In the genomic region with DNA sequence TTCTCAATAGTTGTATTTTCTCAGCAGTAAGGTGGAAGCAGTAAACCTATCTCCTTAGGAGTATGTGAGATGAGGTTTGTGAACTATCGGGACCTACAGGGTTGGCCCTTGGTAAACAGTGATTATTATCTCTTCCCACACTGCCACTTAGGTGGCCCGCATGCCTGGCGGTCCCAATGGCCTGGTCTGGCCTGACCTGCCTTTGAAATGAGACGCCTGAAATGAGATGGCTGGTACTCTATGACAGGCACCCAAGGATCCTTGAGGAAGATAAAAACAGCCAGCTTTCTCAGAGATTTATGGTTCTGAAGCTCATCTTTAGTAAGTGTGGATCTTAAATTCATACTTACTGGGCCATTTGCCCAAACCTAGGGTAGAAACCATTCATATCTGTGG, we compare ENCODE assay signal across 13 cellular contexts. TPM values are rescaled to one million over a fixed set of nuclear protein-coding genes. Genes with fewer than 3 reads are reported as not detected.
DNase-seq lines count a peak whose midpoint lies in the region; ATAC-seq, FAIRE-seq and TF ChIP-seq lines count a peak whose summit lies in the region.
"Had no signal": no experiment of that assay in that cellular context is flagged by ENCODE, and none has a peak within 500 bp of the region (broad histone marks: within the 10 kb centered on the region; RNA-seq: fewer than 3 reads in every experiment).

No MANE protein-coding gene starts in this region.

- no peaks in the 10 kb centered on the region for H4K20me1 ChIP-seq in keratinocyte (ENCODE audit: control insufficient read depth, extremely low read depth, insufficient read depth, low read length)
- H4K20me1 ChIP-seq: BLaER1 had no signal

- no peak overlapping the region for H2AFZ ChIP-seq in keratinocyte (ENCODE audit: control insufficient read depth, low read length)

- H3K36me3 Mint-ChIP-seq in Calu3 (ENCODE audit: insufficient read depth, unreplicated experiment), result peaks cover 11% of the 10 kb centered on the region

- intact Hi-C loops in Calu3 (cut with micrococcal nuclease; ENCODE audit: unreplicated experiment) (loop anchor here (1.0 to 2.0 kb wide), 2 partner anchors 10 to 37 kb away; no protein-coding TSS in a partner anchor), gastrocnemius medialis (cut with DNase I; ENCODE audit: low total_unique reads) (no loop called here)

- H3K4me3 ChIP-seq in adipocyte (ENCODE audit: low read length) (no peak overlapping the region), keratinocyte (ENCODE audit: control insufficient read depth in 2 of 3, extremely low read depth in 1 of 3, insufficient read depth in 2 of 3, low read depth in 1 of 3, low read length in 3 of 3) (peak overlapping the region in 2 of 3 experiments; percentile 7 to 29), gastrocnemius medialis (no peak overlapping the region)
- H3K4me3 ChIP-seq: BLaER1, ovary had no signal

- no peak for ATAC-seq in gastrocnemius medialis
- ATAC-seq: activated naive CD8-positive, alpha-beta T cell treated with anti-CD3 and anti-CD28 coated beads, Interleukin-2, amount 50 U/mL, for 24 hours; T-helper 17 cell had no signal

- H3K9ac ChIP-seq in adipocyte (ENCODE audit: low read length) (peak overlapping the region; percentile 20), keratinocyte (ENCODE audit: control insufficient read depth, extremely low read depth, insufficient read depth, low read length) (peak overlapping the region; percentile 69)
- H3K9ac ChIP-seq: BLaER1 had no signal

- H3K36me3 ChIP-seq in adipocyte (ENCODE audit: control insufficient read depth, insufficient read depth, low read length, severe bottlenecking) (no peaks in the 10 kb centered on the region), keratinocyte (ENCODE audit: control insufficient read depth in 2 of 2, extremely low read depth in 1 of 2, insufficient read depth in 2 of 2, low read length in 2 of 2) (peaks cover 1 to 4% of the 10 kb centered on the region in 2 experiments), gastrocnemius medialis (no peaks in the 10 kb centered on the region)
- H3K36me3 ChIP-seq: BLaER1, ovary had no signal

- H3K4me1 ChIP-seq in adipocyte (ENCODE audit: control insufficient read depth, insufficient read depth, low read length) (peaks cover 43% of the 10 kb centered on the region), keratinocyte (ENCODE audit: control insufficient read depth, extremely low read depth, insufficient read depth, low read length) (peaks cover 54% of the 10 kb centered on the region), gastrocnemius medialis (peaks cover 38 to 44% of the 10 kb centered on the region in 2 donors)

- no peaks in the 10 kb centered on the region for H3K9me3 Mint-ChIP-seq in Calu3 (ENCODE audit: low read depth, unreplicated experiment)
- H3K9me3 Mint-ChIP-seq: activated naive CD8-positive, alpha-beta T cell treated with anti-CD3 and anti-CD28 coated beads, Interleukin-2, amount 50 U/mL, for 24 hours had no signal

- no peaks in the 10 kb centered on the region for H3K27me3 ChIP-seq in adipocyte (replicated peaks; ENCODE audit: control insufficient read depth, insufficient read depth, low read length)
- H3K27me3 ChIP-seq in keratinocyte (ENCODE audit: control insufficient read depth, extremely low read depth, insufficient read depth, low read length), result no peaks in the 10 kb centered on the region
- no peaks in the 10 kb centered on the region for H3K27me3 ChIP-seq in gastrocnemius medialis
- H3K27me3 ChIP-seq: BLaER1, ovary had no signal

- peaks cover 27% of the 10 kb centered on the region for H3K79me2 ChIP-seq in keratinocyte (ENCODE audit: control insufficient read depth, insufficient read depth, low read length)

- H3K27me3 Mint-ChIP-seq in Calu3 (ENCODE audit: unreplicated experiment), result no peaks in the 10 kb centered on the region
- H3K27me3 Mint-ChIP-seq: activated naive CD8-positive, alpha-beta T cell treated with anti-CD3 and anti-CD28 coated beads, Interleukin-2, amount 50 U/mL, for 24 hours; T-helper 17 cell had no signal

- H3K4me2 ChIP-seq in keratinocyte (ENCODE audit: control insufficient read depth, extremely low read depth, insufficient read depth, low read depth, low read length), result peak overlapping the region; percentile 72
- H3K4me2 ChIP-seq: BLaER1 had no signal

- DNase-seq in Calu3 (no peak), adipocyte (ENCODE audit: low read depth) (no peak), keratinocyte (ENCODE audit: low read depth, low spot score) (no peak), gastrocnemius medialis (no peak), GM19238 (ENCODE audit: insufficient read length, low spot score) (no peak), DMS53 (lab: John Stamatoyannopoulos, UW) (no peak), SIG-M5 treated with dmso at 0.1 percent for 504 hours (lab: John Stamatoyannopoulos, UW; ENCODE audit: unreplicated experiment) (no peak), GM19240 (ENCODE audit: insufficient read length, low spot score) (no peak)
- DNase-seq: activated naive CD8-positive, alpha-beta T cell treated with anti-CD3 and anti-CD28 coated beads, Interleukin-2, amount 50 U/mL, for 24 hours; NCI-H69; ovary; T-helper 17 cell had no signal

- H3K27ac ChIP-seq in keratinocyte (ENCODE audit: control insufficient read depth, insufficient read depth, low read length), result peak overlapping the region; percentile 96
- peak overlapping the region; percentile 45 to 73 (median 59) for H3K27ac ChIP-seq in gastrocnemius medialis
- H3K27ac ChIP-seq: BLaER1 had no signal

- no peak for TF ChIP-seq CTCF in Calu3 (IDR thresholded peaks at IDR 0.05; ENCODE audit: unreplicated experiment)
- no peak for TF ChIP-seq CTCF in keratinocyte (optimal IDR thresholded peaks at IDR 0.05 in 1 of 3, IDR thresholded peaks at IDR 0.05 in 1 of 3, conservative IDR thresholded peaks at IDR 0.05 in 1 of 3; ENCODE audit: extremely low read depth in 1 of 3, insufficient read depth in 2 of 3, low read length in 3 of 3)
- TF ChIP-seq CTCF in gastrocnemius medialis (IDR thresholded peaks at IDR 0.05 in 4 of 5, conservative IDR thresholded peaks at IDR 0.05 in 1 of 5), result no peak

- dilution Hi-C loops in keratinocyte (cut with MboI; ENCODE audit: extremely low pct_ligation_motif_present, low sequenced_read_pairs), result no loop called here

- H3K4me1 Mint-ChIP-seq in Calu3 (ENCODE audit: low read depth, unreplicated experiment), result peaks cover 64% of the 10 kb centered on the region
- H3K4me1 Mint-ChIP-seq: activated naive CD8-positive, alpha-beta T cell treated with anti-CD3 and anti-CD28 coated beads, Interleukin-2, amount 50 U/mL, for 24 hours had no signal

- CTCF ChIA-PET in Calu3 (lab: Charles Lee), result interaction anchor here (0.6 to 1.7 kb wide), 8 partner anchors 11 to 401 kb away, joined by 3 to 5 read pairs (median 4); a partner anchor contains a TSS

- H3K9me1 ChIP-seq in keratinocyte (ENCODE audit: control insufficient read depth, extremely low read depth, insufficient read depth, low read length), result no peaks in the 10 kb centered on the region

- H3K27ac Mint-ChIP-seq in Calu3 (ENCODE audit: unreplicated experiment), result no peak overlapping the region
- H3K27ac Mint-ChIP-seq: activated naive CD8-positive, alpha-beta T cell treated with anti-CD3 and anti-CD28 coated beads, Interleukin-2, amount 50 U/mL, for 24 hours; T-helper 17 cell had no signal

- in situ Hi-C loops in gastrocnemius medialis (cut with MboI; ENCODE audit: low sequenced_read_pairs in 4 of 4), result no loop called here

- no peaks in the 10 kb centered on the region for H3K9me3 ChIP-seq in adipocyte (ENCODE audit: control insufficient read depth, low read length)
- no peaks in the 10 kb centered on the region for H3K9me3 ChIP-seq in keratinocyte (ENCODE audit: control insufficient read depth, low read depth, low read length)
- H3K9me3 ChIP-seq in gastrocnemius medialis, result no peaks in the 10 kb centered on the region
- H3K9me3 ChIP-seq: BLaER1, ovary had no signal

- TF ChIP-seq POLR2A in gastrocnemius medialis (IDR thresholded peaks at IDR 0.05), result no peak

- FAIRE-seq in keratinocyte (lab: Jason Lieb, UNC), result no peak

- no TSS peak for BruUV-seq in Calu3 (replicated peaks; lab: Mats Ljungman, UMichigan)

- peak overlapping the region; percentile 49 for H3K4me3 Mint-ChIP-seq in Calu3 (ENCODE audit: low read depth, unreplicated experiment)
- H3K4me3 Mint-ChIP-seq: activated naive CD8-positive, alpha-beta T cell treated with anti-CD3 and anti-CD28 coated beads, Interleukin-2, amount 50 U/mL, for 24 hours; T-helper 17 cell had no signal

RNA-seq across cellular contexts. Expression of a gene that starts 45.2 kb away (rescaled TPM):
- 52.6 and 86.8 TPM in 2 replicates for total RNA-seq in Calu3 (2022)
- polyA plus RNA-seq in keratinocyte, result 2.1 to 2.8 TPM (median 2.1 TPM) in 3 replicates
- 1.9 TPM for polyA plus RNA-seq in keratinocyte (2011; ENCODE audit: low read depth)
- 0.96 and 1.7 TPM in 2 replicates for polyA plus RNA-seq in keratinocyte (2011; cell fraction: cytosol; rRNA removed)
- polyA plus RNA-seq in keratinocyte (2011; cell fraction: nucleus; rRNA removed), result 5.8 and 6.8 TPM in 2 replicates
- polyA plus RNA-seq in keratinocyte (2012; ENCODE audit: low replicate concordance), result 1.8 and 2.2 TPM in 2 replicates
- 1.9 to 4.3 TPM (median 2.2 TPM) in 3 replicates for polyA minus RNA-seq in keratinocyte
- polyA minus RNA-seq in keratinocyte (2011; cell fraction: cytosol; rRNA and poly(A)+ RNA removed), result 2.3 TPM
- polyA minus RNA-seq in keratinocyte (2011; cell fraction: nucleus; rRNA and poly(A)+ RNA removed), result 4.1 TPM in 2 replicates
- total RNA-seq in gastrocnemius medialis, result 1 to 10 TPM in 1 of 4 donors, under 1 TPM in 3; 0.51 to 4.6 (median 0.66) TPM

Comparison
In these comparisons a context has a peak if more than half of its experiments do, and no peak if none do; other contexts are left out.
1. H3K4me3 ChIP-seq: peak in keratinocyte (2 of 3); none in adipocyte (single experiment) and gastrocnemius medialis (0 of 4).